12 cellular contexts compared by ENCODE assay signal in the genomic region with DNA sequence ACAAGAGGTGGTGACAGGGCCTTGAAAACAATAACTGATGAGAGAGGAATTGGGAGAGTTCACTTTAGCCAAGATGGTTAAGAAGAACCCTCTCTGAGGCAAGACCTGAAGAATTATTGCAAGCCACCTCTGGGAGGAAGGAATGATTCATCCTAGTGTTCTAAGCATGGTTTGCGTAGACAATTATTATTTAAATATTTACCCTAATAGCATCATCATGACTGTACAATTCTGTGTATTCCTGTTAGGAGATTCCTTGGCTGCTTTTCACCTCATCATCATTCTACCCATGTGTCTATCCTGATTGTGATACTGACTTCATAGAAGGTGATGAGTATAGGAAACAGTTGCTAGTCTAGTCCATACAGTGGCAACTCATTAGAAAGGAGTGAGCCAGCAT.
DNase-seq lines count a peak whose midpoint lies in the region; ATAC-seq and TF ChIP-seq lines count a peak whose summit lies in the region.
"Had no signal": no experiment of that assay in that cellular context is flagged by ENCODE, and none has a peak within 500 bp of the region (broad histone marks: within the 10 kb centered on the region; RNA-seq: fewer than 3 reads in every experiment).

No MANE protein-coding gene starts in this region.

- POLR2A ChIA-PET in AG04449 (lab: Yijun Ruan, JAX), result no interaction called here
- POLR2A ChIA-PET in activated CD4-positive, alpha-beta T cell treated with anti-CD3 and anti-CD28 coated beads for 36 hours (lab: Charles Lee), result no interaction called here

- DNase-seq in AG04449 (ENCODE audit: low read depth, low spot score) (peak; percentile 92), HPDE6-E6E7 (ENCODE audit: extremely low spot score) (peak; percentile 62), astrocyte of the spinal cord (ENCODE audit: low read depth, low spot score) (peak; percentile 95), hepatic stellate cell (ENCODE audit: low spot score) (peak; percentile 45), DMS 273 treated with DMSO at 0.1 percent for 48 hours (lab: John Stamatoyannopoulos, UW) (no peak), Kasumi-1 (lab: John Stamatoyannopoulos, UW) (no peak)
- DNase-seq in stimulated activated CD8-positive, alpha-beta memory T cell treated with anti-CD3 and anti-CD28 coated beads, Interleukin-4, amount 100 ng/mL, for 48 hours, result no peak
- DNase-seq in activated CD4-positive, alpha-beta T cell treated with anti-CD3 and anti-CD28 coated beads for 36 hours, result no peak
- DNase-seq: activated naive CD8-positive, alpha-beta T cell treated with anti-CD3 and anti-CD28 coated beads for 36 hours; BE2C; GDM1; NCI-H187 had no signal

- intact Hi-C loops in activated CD4-positive, alpha-beta T cell treated with anti-CD3 and anti-CD28 coated beads for 36 hours (cut with DNase I, micrococcal nuclease), result no loop called here

- ATAC-seq in activated CD4-positive, alpha-beta T cell treated with anti-CD3 and anti-CD28 coated beads for 36 hours, result no peak

- H3K4me3 ChIP-seq in AG04449 (ENCODE audit: low read depth, low read length), result no peak overlapping the region
- H3K4me3 ChIP-seq in astrocyte of the spinal cord (ENCODE audit: low read depth, low read length), result no peak overlapping the region

- H3K27ac Mint-ChIP-seq in activated CD4-positive, alpha-beta T cell treated with anti-CD3 and anti-CD28 coated beads for 36 hours, result no peak overlapping the region
- H3K27ac Mint-ChIP-seq: activated naive CD8-positive, alpha-beta T cell treated with anti-CD3 and anti-CD28 coated beads for 36 hours had no signal

- H3K4me3 Mint-ChIP-seq in activated CD4-positive, alpha-beta T cell treated with anti-CD3 and anti-CD28 coated beads for 36 hours, result no peak overlapping the region
- H3K4me3 Mint-ChIP-seq: activated naive CD8-positive, alpha-beta T cell treated with anti-CD3 and anti-CD28 coated beads for 36 hours had no signal

- CTCF ChIA-PET in AG04449 (lab: Yijun Ruan, JAX), result no interaction called here
- CTCF ChIA-PET in activated CD4-positive, alpha-beta T cell treated with anti-CD3 and anti-CD28 coated beads for 36 hours (lab: Charles Lee), result no interaction called here

- in situ Hi-C loops in astrocyte of the spinal cord (cut with HindIII; ENCODE audit: low sequenced_read_pairs), result no loop called here

- H3K36me3 Mint-ChIP-seq in activated CD4-positive, alpha-beta T cell treated with anti-CD3 and anti-CD28 coated beads for 36 hours (ENCODE audit: low read depth), result peaks cover 5% of the 10 kb centered on the region

- no peaks in the 10 kb centered on the region for H3K4me1 Mint-ChIP-seq in activated CD4-positive, alpha-beta T cell treated with anti-CD3 and anti-CD28 coated beads for 36 hours
- H3K4me1 Mint-ChIP-seq: activated naive CD8-positive, alpha-beta T cell treated with anti-CD3 and anti-CD28 coated beads for 36 hours had no signal

- no peaks in the 10 kb centered on the region for H3K9me3 Mint-ChIP-seq in activated CD4-positive, alpha-beta T cell treated with anti-CD3 and anti-CD28 coated beads for 36 hours (ENCODE audit: low read depth)
- H3K9me3 Mint-ChIP-seq: activated naive CD8-positive, alpha-beta T cell treated with anti-CD3 and anti-CD28 coated beads for 36 hours had no signal

- H3K27me3 Mint-ChIP-seq in activated CD4-positive, alpha-beta T cell treated with anti-CD3 and anti-CD28 coated beads for 36 hours, result no peaks in the 10 kb centered on the region
- H3K27me3 Mint-ChIP-seq: activated naive CD8-positive, alpha-beta T cell treated with anti-CD3 and anti-CD28 coated beads for 36 hours had no signal

- TF ChIP-seq CTCF in AG04449 (IDR thresholded peaks at IDR 0.05; ENCODE audit: insufficient read depth, low read length, missing control alignments) (no peak), astrocyte of the spinal cord (IDR thresholded peaks at IDR 0.05; ENCODE audit: low read depth, low read length) (no peak)

Comparison
In these comparisons a context has a peak if more than half of its experiments do, and no peak if none do; other contexts are left out.
1. DNase-seq: peak in AG04449 (single experiment), HPDE6-E6E7 (single experiment), astrocyte of the spinal cord (single experiment) and hepatic stellate cell (single experiment); none in DMS 273 treated with DMSO at 0.1 percent for 48 hours (single experiment), stimulated activated CD8-positive, alpha-beta memory T cell treated with anti-CD3 and anti-CD28 coated beads, Interleukin-4, amount 100 ng/mL, for 48 hours (single experiment), activated CD4-positive, alpha-beta T cell treated with anti-CD3 and anti-CD28 coated beads for 36 hours (single experiment) and Kasumi-1 (0 of 2).